In the genomic region with DNA sequence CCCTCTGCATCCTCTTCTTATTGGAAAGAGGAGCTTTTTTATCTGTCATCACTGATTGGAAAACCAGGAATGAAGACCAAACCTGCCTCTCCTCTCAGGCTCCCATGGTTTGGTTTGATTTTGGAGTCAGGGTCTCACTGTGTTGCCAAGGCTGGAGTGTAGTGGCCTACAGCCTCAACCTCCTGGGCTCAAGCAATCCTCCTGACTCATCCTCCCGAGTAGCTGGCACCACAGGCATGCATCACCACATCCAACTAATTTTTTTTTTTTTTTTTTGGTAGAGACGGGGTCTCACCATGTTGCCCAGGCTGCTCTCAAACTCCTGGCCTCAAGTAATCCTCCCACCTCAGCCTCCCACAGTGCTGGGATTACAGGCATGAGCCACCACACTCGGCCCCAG, we compare ENCODE assay signal across 1 cellular context. TPM values are rescaled to one million over a fixed set of nuclear protein-coding genes. Genes with fewer than 3 reads are reported as not detected.
"Had no signal": no experiment of that assay in that cellular context is flagged by ENCODE, and none has a peak within 500 bp of the region (broad histone marks: within the 10 kb centered on the region; RNA-seq: fewer than 3 reads in every experiment).

No MANE protein-coding gene starts in this region.

RNA-seq across cellular contexts. Expression of a gene that starts 40.8 kb away (rescaled TPM):
- polyA plus RNA-seq: immature natural killer cell had no signal
